In the genomic region with DNA sequence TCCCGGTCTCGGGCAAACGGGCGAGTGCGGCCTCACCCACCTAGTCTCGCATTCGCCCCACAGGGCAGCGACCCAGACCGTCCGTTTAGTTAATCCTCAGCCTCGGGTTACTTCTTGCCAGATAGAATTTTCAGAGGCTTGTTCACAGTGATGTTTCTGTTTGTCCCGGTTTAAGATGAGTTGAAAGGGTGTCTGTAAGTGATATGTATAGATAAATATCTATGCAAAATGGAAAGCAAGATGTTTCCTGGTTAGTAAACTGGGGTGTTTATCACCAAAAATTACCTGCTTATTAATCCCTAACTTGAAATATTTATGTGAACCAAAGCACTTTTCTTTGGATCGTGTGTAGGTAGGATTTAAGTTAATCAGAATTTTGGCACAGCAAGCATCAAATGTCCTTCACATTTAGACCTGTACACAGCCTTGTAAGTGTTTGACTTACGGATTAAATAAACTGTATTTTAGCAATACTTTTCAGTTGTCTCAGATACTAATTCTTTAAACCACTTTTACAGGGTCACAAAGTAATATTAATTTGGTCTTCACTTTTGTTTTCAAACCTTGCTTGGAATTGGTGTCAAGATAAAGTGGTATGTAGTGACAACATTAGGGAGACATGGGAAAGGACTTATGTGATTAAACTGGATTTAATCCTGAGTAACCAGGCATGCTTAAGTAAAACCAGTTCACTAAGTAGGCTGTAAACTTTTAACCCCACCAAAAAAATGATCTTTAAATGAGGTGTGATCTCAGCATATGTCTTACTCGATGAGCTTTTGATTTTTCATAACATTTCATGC, we compare ENCODE assay signal across 9 cellular contexts. TPM values are rescaled to one million over a fixed set of nuclear protein-coding genes. Genes with fewer than 3 reads are reported as not detected.
A peak's percentile ranks its signal among the peaks of the same experiment; 100 is the strongest.
DNase-seq lines count a peak whose midpoint lies in the region; ATAC-seq, FAIRE-seq and TF ChIP-seq lines count a peak whose summit lies in the region.
"Had no signal": no experiment of that assay in that cellular context is flagged by ENCODE, and none has a peak within 500 bp of the region (broad histone marks: within the 10 kb centered on the region; RNA-seq: fewer than 3 reads in every experiment).

No MANE protein-coding gene starts in this region.

- H3K9me3 ChIP-seq in DND-41 (ENCODE audit: insufficient read depth, low read length, severe bottlenecking) = no peaks in the 10 kb centered on the region
- no peaks in the 10 kb centered on the region for H3K9me3 ChIP-seq in Loucy (ENCODE audit: insufficient read depth, low read depth, low read length)
- no peaks in the 10 kb centered on the region for H3K9me3 ChIP-seq in GM12878 (replicated peaks; ENCODE audit: control insufficient read depth, insufficient read depth, low read length)
- no peaks in the 10 kb centered on the region for H3K9me3 ChIP-seq in testis

- in situ Hi-C loops in GM12878 (cut with MboI) = loop anchor here (25.0 kb wide), 2 partner anchors 358 to 483 kb away; a partner anchor contains a TSS

- intact Hi-C loops in GM12878 (cut with micrococcal nuclease; ENCODE audit: unreplicated experiment) (loop anchor here (2.0 to 10.0 kb wide), 2 partner anchors 175 to 361 kb away; a partner anchor contains a TSS), left colon (cut with DNase I, micrococcal nuclease) (no loop called here), testis (cut with DNase I; ENCODE audit: low total_unique reads) (no loop called here)

- RAD21 ChIA-PET in GM12878 (lab: Charles Lee; ENCODE audit: unreplicated experiment) = no interaction called here

- TF ChIP-seq CTCF in DND-41 (IDR thresholded peaks at IDR 0.05; ENCODE audit: borderline replicate concordance, extremely low read depth, low read length, poor library complexity, severe bottlenecking) = no peak
- no peak for TF ChIP-seq CTCF in Loucy (conservative IDR thresholded peaks at IDR 0.05; ENCODE audit: low read length)
- no peak for TF ChIP-seq CTCF in GM12878 (IDR thresholded peaks at IDR 0.05 in 2 of 3, conservative IDR thresholded peaks at IDR 0.05 in 1 of 3; ENCODE audit: control insufficient read depth in 2 of 3, extremely low read depth in 1 of 3, insufficient read depth in 1 of 3, low read depth in 3 of 3, low read length in 3 of 3)
- no peak for TF ChIP-seq CTCF in testis (IDR thresholded peaks at IDR 0.05)

- no peaks in the 10 kb centered on the region for H3K9me2 ChIP-seq in Loucy (replicated peaks; ENCODE audit: low read depth, low read length)

- POLR2A ChIA-PET in GM12878 (lab: Charles Lee) = no interaction called here

- WGBS in GM12878 (ENCODE audit: insufficient coverage, insufficient replicate concordance, low lambda C conversion rate, missing lambda C conversion rate) = 4% methylated on average over 15 of the region's 15 CpGs
- 1 to 3% methylated on average over 15 of the region's 15 CpGs for WGBS in testis, 2 donors

- H3K36me3 ChIP-seq in DND-41 (ENCODE audit: insufficient read depth, low read length) (peaks cover 34% of the 10 kb centered on the region), Loucy (ENCODE audit: insufficient read depth, low read length) (no peaks in the 10 kb centered on the region; the same call in 1 of the 2 replicates), GM12878 (ENCODE audit: control insufficient read depth in 2 of 2, insufficient read depth in 2 of 2, low read length in 1 of 2) (peaks cover 0 to 4% of the 10 kb centered on the region in 2 experiments; a peak in 1 of 4 replicates), testis (ENCODE audit: low read depth, missing control alignments) (no peaks in the 10 kb centered on the region)

- no peak for TF ChIP-seq EP300 in GM12878 (IDR thresholded peaks at IDR 0.05; ENCODE audit: borderline replicate concordance in 1 of 2, control insufficient read depth in 1 of 2, low read depth in 2 of 2, low read length in 2 of 2)

- TF ChIP-seq POLR2A in GM12878 (IDR thresholded peaks at IDR 0.05; ENCODE audit: low read depth, low read length) = no peak
- TF ChIP-seq POLR2A in testis (IDR thresholded peaks at IDR 0.05) = no peak

- no TSS peak for BruUV-seq in GM12878 (replicated peaks; lab: Mats Ljungman, UMichigan)

- H3K4me1 ChIP-seq in DND-41 (ENCODE audit: insufficient read depth, low read length) (peaks cover 51% of the 10 kb centered on the region), Loucy (ENCODE audit: insufficient read depth, low read length, poor library complexity, severe bottlenecking) (peaks cover 50% of the 10 kb centered on the region), GM12878 (ENCODE audit: control insufficient read depth, insufficient read depth, low read length) (no peaks in the 10 kb centered on the region), testis (peaks cover 5% of the 10 kb centered on the region)

- no peaks in the 10 kb centered on the region for H3K27me3 ChIP-seq in DND-41 (ENCODE audit: insufficient read depth, low read length, poor library complexity)
- no peaks in the 10 kb centered on the region for H3K27me3 ChIP-seq in Loucy (ENCODE audit: insufficient read depth, low read length, poor library complexity, severe bottlenecking)
- no peaks in the 10 kb centered on the region for H3K27me3 ChIP-seq in GM12878 (replicated peaks in 1 of 2; ENCODE audit: control insufficient read depth in 2 of 2, insufficient read depth in 2 of 2, low read length in 1 of 2)
- H3K27me3 ChIP-seq in testis = no peaks in the 10 kb centered on the region

- peak overlapping the region; percentile 50 to 92 for H3K4me3 ChIP-seq in DND-41 (ENCODE audit: low read depth in 1 of 2, low read length in 2 of 2)
- peak overlapping the region; percentile 94 for H3K4me3 ChIP-seq in Loucy (ENCODE audit: low read length, poor library complexity, severe bottlenecking)
- H3K4me3 ChIP-seq in GM12878 = peak overlapping the region; percentile 71
- peak overlapping the region; percentile 97 to 98 for H3K4me3 ChIP-seq in testis

- CTCF ChIA-PET in GM12878 (lab: Yijun Ruan, JAX) = interaction anchor here (0.9 to 1.1 kb wide), 2 partner anchors 12 to 144 kb away, joined by 3 to 4 read pairs; no protein-coding TSS in a partner anchor

- DNase-seq in DND-41 (no peak), GM12878 (ENCODE audit: low read depth, low spot score) (no peak), left colon (no peak), testis (no peak), H4 (ENCODE audit: low spot score) (no peak), NCI-H2196 (lab: John Stamatoyannopoulos, UW; ENCODE audit: unreplicated experiment) (no peak)

- H3K79me2 ChIP-seq in DND-41 (ENCODE audit: insufficient read depth, low read length) (peaks cover 59% of the 10 kb centered on the region), Loucy (ENCODE audit: insufficient read depth, low read length) (peaks cover 58% of the 10 kb centered on the region), GM12878 (ENCODE audit: control insufficient read depth, insufficient read depth, low read length) (peaks cover 49% of the 10 kb centered on the region)

- H3K9ac ChIP-seq in DND-41 (ENCODE audit: low read depth, low read length) (peak overlapping the region; percentile 93), Loucy (ENCODE audit: low read depth, low read length, poor library complexity, severe bottlenecking) (peak overlapping the region; percentile 91), GM12878 (ENCODE audit: control insufficient read depth, insufficient read depth, low read length) (peak overlapping the region; percentile 97)

- H3K27ac ChIP-seq in DND-41 (ENCODE audit: low read length) (peak overlapping the region; percentile 96), GM12878 (ENCODE audit: control insufficient read depth, insufficient read depth) (peak overlapping the region; percentile 89), testis (peak overlapping the region; percentile 98 to 99)

- no peak for TF ChIP-seq RAD21 in GM12878 (IDR thresholded peaks at IDR 0.05; ENCODE audit: insufficient read depth, low read depth, low read length)

- H3K4me2 ChIP-seq in DND-41 (ENCODE audit: insufficient read depth, low read length) = peak overlapping the region; percentile 77
- peak overlapping the region; percentile 97 for H3K4me2 ChIP-seq in Loucy (ENCODE audit: low read depth, low read length, poor library complexity, severe bottlenecking)
- H3K4me2 ChIP-seq in GM12878 (ENCODE audit: control insufficient read depth, insufficient read depth) = peak overlapping the region; percentile 81

- peaks cover 36% of the 10 kb centered on the region; the same call in 1 of the 2 replicates for H4K20me1 ChIP-seq in DND-41 (ENCODE audit: insufficient read depth, low read length)
- peaks cover 56% of the 10 kb centered on the region for H4K20me1 ChIP-seq in Loucy (ENCODE audit: insufficient read depth, low read length, poor library complexity, severe bottlenecking)
- H4K20me1 ChIP-seq in GM12878 (ENCODE audit: control insufficient read depth, insufficient read depth) = no peaks in the 10 kb centered on the region

- ATAC-seq in DND-41 (ENCODE audit: insufficient read depth, low read depth) (no peak), GM12878 (no peak), left colon (peak; percentile 68), HG03095 (IDR thresholded peaks at IDR 0.05; ENCODE audit: unreplicated experiment) (no peak)

- SMC1A ChIA-PET in GM12878 (lab: Charles Lee; ENCODE audit: uncharacterized antibody, unreplicated experiment) = interaction anchor here (1.0 kb wide), 1 partner anchor 12 kb away, joined by 3 read pairs; no protein-coding TSS in a partner anchor

- FAIRE-seq in GM12878 (lab: Jason Lieb, UNC) = peak; percentile 27
- FAIRE-seq: TTC549 had no signal

- peaks cover 4% of the 10 kb centered on the region; the same call in 1 of the 2 replicates for H3F3A ChIP-seq in Loucy (ENCODE audit: low read depth)

- H2AFZ ChIP-seq in DND-41 (ENCODE audit: low read depth, low read length) = peak overlapping the region; percentile 91
- H2AFZ ChIP-seq in Loucy (ENCODE audit: low read length) = peak overlapping the region; percentile 93
- peak overlapping the region; percentile 96 for H2AFZ ChIP-seq in GM12878 (ENCODE audit: control insufficient read depth, low read depth, low read length)

RNA-seq across cellular contexts. Expression of a gene that starts 0.9 kb away (rescaled TPM):
- 69.2 and 73.8 TPM in 2 replicates for total RNA-seq in GM12878 (2013; cell fraction: nucleolus; rRNA removed)
- total RNA-seq in GM12878 (2014; rRNA removed) (7.2 and 7.4 TPM in 2 replicates), GM12878 (2014; rRNA removed; fragmentation: Illumina TruSeq; extraction: Trizol) (14.4 and 16.8 TPM in 2 replicates), GM12878 (2021) (20.4 and 21.7 TPM in 2 replicates), left colon (10 to 100 TPM; 28.7 to 29.8 TPM), testis (10 to 100 TPM; 28.6 to 30.2 TPM)
- 6.3 TPM for polyA plus RNA-seq in GM12878 (2011; ENCODE audit: low read depth)
- polyA plus RNA-seq in GM12878 (2011; rRNA removed) (23.8 and 33.0 TPM in 2 replicates), GM12878 (2014; fragmentation: Illumina TruSeq; extraction: Trizol) (26.4 and 35.1 TPM in 2 replicates), GM12878 (2014; fragmentation: Nextera tagmentation; extraction: Ambion mirVana) (10 to 100 TPM in 1 of 2 experiments, 1 to 10 TPM in 1; 7.1 to 11.1 TPM), GM12878 (2014; rRNA removed) (18.1 and 22.2 TPM in 2 replicates), GM12878 (2016; fragmentation: Nextera tagmentation; extraction: Ambion mirVana) (10 to 100 TPM; 26.0 to 29.4 TPM), testis (ENCODE audit: insufficient read depth, low read depth, low replicate concordance) (9.5 TPM)
- 9.9 and 10.0 TPM in 2 replicates for polyA plus RNA-seq in GM12878 (2011; cell fraction: cytosol; rRNA removed)
- polyA plus RNA-seq in GM12878 (2011; cell fraction: nucleus; rRNA removed) = 21.4 and 26.5 TPM in 2 replicates
- polyA plus RNA-seq in GM12878 (2012) = 11.6 and 13.3 TPM in 2 replicates
- polyA minus RNA-seq in GM12878 (2011; rRNA and poly(A)+ RNA removed) = 13.4 and 15.9 TPM in 2 replicates
- polyA minus RNA-seq in GM12878 (2011; cell fraction: cytosol; rRNA and poly(A)+ RNA removed) = 5.5 and 8.6 TPM in 2 replicates
- polyA minus RNA-seq in GM12878 (2011; cell fraction: nucleus; rRNA and poly(A)+ RNA removed) = 31.4 and 42.0 TPM in 2 replicates
- 3.2 and 5.7 TPM in 2 replicates for total RNA-seq in H4 (2014; rRNA removed; shearing (Covaris generic))
